ENCODE assay signal across 3 cellular contexts in genomic region chr5:5132185-5132584, GRCh38.
TF ChIP-seq lines count a peak whose summit lies in the region.

No MANE protein-coding gene starts in this region.

TF ChIP-seq in IMR-90, 13 proteins besides CTCF, POLR2A, EP300 and RAD21:
- TF ChIP-seq CEBPB (IDR thresholded peaks at IDR 0.05; ENCODE audit: low read depth, low read length): peak; percentile 73
- TF ChIP-seq CHD1 (IDR thresholded peaks at IDR 0.05; ENCODE audit: low read depth, low read length): no peak
- no peak for TF ChIP-seq RFX5 (IDR thresholded peaks at IDR 0.05; ENCODE audit: low read depth, low read length)
- TF ChIP-seq FOS (IDR thresholded peaks at IDR 0.05; ENCODE audit: low read depth, low read length): no peak
- no peak for TF ChIP-seq USF2 (IDR thresholded peaks at IDR 0.05; ENCODE audit: low read depth, low read length)
- TF ChIP-seq ELK1 (IDR thresholded peaks at IDR 0.05; ENCODE audit: borderline replicate concordance, low read depth, low read length): no peak
- TF ChIP-seq BHLHE40 (IDR thresholded peaks at IDR 0.05; ENCODE audit: low read depth, low read length): no peak
- no peak for TF ChIP-seq SMC3 (IDR thresholded peaks at IDR 0.05; ENCODE audit: low read depth, low read length)

TF ChIP-seq in K562, 482 proteins besides CTCF, POLR2A, EP300 and RAD21:
- no peak for TF ChIP-seq ZNF41 (CRISPR knock-in tag; conservative IDR thresholded peaks at IDR 0.05)
- TF ChIP-seq CTCFL (IDR thresholded peaks at IDR 0.05; ENCODE audit: borderline replicate concordance, insufficient read depth, low read depth, low read length, poor library complexity, severe bottlenecking): no peak
- TF ChIP-seq ASH1L (IDR thresholded peaks at IDR 0.05; ENCODE audit: borderline replicate concordance, low read depth, partially characterized antibody): no peak
- no peak for TF ChIP-seq ZNF551 (CRISPR knock-in tag; IDR thresholded peaks at IDR 0.05)
- no peak for TF ChIP-seq ATF6 (CRISPR knock-in tag; IDR thresholded peaks at IDR 0.05)
- TF ChIP-seq IRF9 (tag; IDR thresholded peaks at IDR 0.05): peak; percentile 23; the same call in 1 of the 2 replicates
- no peak for TF ChIP-seq SP1 (CRISPR knock-in tag; IDR thresholded peaks at IDR 0.05)
- no peak for TF ChIP-seq ILK (tag; IDR thresholded peaks at IDR 0.05; ENCODE audit: borderline replicate concordance, low read depth)
- TF ChIP-seq CEBPB (tag; IDR thresholded peaks at IDR 0.05): peak; percentile 92
- TF ChIP-seq SMARCB1 (IDR thresholded peaks at IDR 0.05; ENCODE audit: insufficient read length, low read depth): no peak
- TF ChIP-seq ZNF408 (CRISPR knock-in tag; IDR thresholded peaks at IDR 0.05; ENCODE audit: low read depth): no peak
- TF ChIP-seq ZNF695 (CRISPR knock-in tag; IDR thresholded peaks at IDR 0.05): no peak
- no peak for TF ChIP-seq SNAPC5 (CRISPR knock-in tag; IDR thresholded peaks at IDR 0.05)
- TF ChIP-seq CEBPG (CRISPR knock-in tag; IDR thresholded peaks at IDR 0.05): no peak
- TF ChIP-seq CEBPG (tag; conservative IDR thresholded peaks at IDR 0.05 in 1 of 2, IDR thresholded peaks at IDR 0.05 in 1 of 2): peak; percentile 40 to 80; a peak in 3 of 4 replicates
- TF ChIP-seq ZBTB1 (CRISPR knock-in tag; IDR thresholded peaks at IDR 0.05; ENCODE audit: borderline replicate concordance, low read depth): no peak
- TF ChIP-seq LCOR (CRISPR knock-in tag; IDR thresholded peaks at IDR 0.05): no peak
- no peak for TF ChIP-seq FOS (IDR thresholded peaks at IDR 0.05; ENCODE audit: extremely low read depth, insufficient read length)
- no peak for TF ChIP-seq FOXP4 (CRISPR knock-in tag; IDR thresholded peaks at IDR 0.05; ENCODE audit: borderline replicate concordance)
- TF ChIP-seq RBM34 (IDR thresholded peaks at IDR 0.05; ENCODE audit: borderline replicate concordance, insufficient read depth, low read length): no peak

TF ChIP-seq in SK-N-SH, 30 proteins besides CTCF, POLR2A, EP300 and RAD21:
- no peak for TF ChIP-seq POLR2AphosphoS5 (IDR thresholded peaks at IDR 0.05; ENCODE audit: low read depth, low read length)
- TF ChIP-seq EZH2phosphoT487 (IDR thresholded peaks at IDR 0.05; ENCODE audit: borderline replicate concordance, low read depth): no peak
- no peak for TF ChIP-seq RFX5 (IDR thresholded peaks at IDR 0.05; ENCODE audit: low read length)
- no peak for TF ChIP-seq PBX3 (IDR thresholded peaks at IDR 0.05)
- TF ChIP-seq ZBTB33 (IDR thresholded peaks at IDR 0.05; ENCODE audit: borderline replicate concordance, low read depth): no peak
- TF ChIP-seq FOXJ3 (CRISPR knock-in tag; IDR thresholded peaks at IDR 0.05): no peak
- TF ChIP-seq GATA2 (CRISPR knock-in tag; IDR thresholded peaks at IDR 0.05): no peak
- no peak for TF ChIP-seq USF1 (IDR thresholded peaks at IDR 0.05; ENCODE audit: borderline replicate concordance, low read depth)
- TF ChIP-seq RCOR1 (IDR thresholded peaks at IDR 0.05; ENCODE audit: low read length): no peak
TF ChIP-seq in SK-N-SH: peak in this region for 0.
